In the genomic region with DNA sequence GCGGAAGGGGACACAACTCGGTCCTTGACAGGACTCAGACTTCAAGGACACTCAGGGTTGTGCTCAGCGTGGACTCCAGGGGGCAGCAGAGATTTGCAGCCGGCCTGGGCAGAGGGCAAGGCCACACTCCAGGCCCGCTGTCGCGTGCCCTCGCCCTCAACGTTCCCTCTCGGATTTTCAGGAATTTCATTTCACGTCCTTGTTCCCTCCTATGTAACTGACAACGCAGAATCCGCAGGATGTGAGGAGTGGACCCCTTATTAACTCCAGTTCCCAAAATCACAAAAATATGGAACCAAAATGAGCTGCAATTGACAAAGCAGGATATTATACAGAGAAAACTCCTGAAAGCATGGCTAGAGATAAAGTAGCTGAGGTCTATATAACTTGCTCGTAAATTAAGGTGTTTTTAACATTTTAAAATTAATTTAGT, we compare ENCODE assay signal across 1 cellular context.
TF ChIP-seq lines count a peak whose summit lies in the region.

No MANE protein-coding gene starts in this region.

TF ChIP-seq in HEK293, 187 proteins besides CTCF, POLR2A, EP300 and RAD21 (continued from another document):
- TF ChIP-seq SP7 (tag by site-specific recombination; IDR thresholded peaks at IDR 0.05) = no peak
- peak; percentile 21; the same call in 1 of the 2 replicates for TF ChIP-seq ZNF335 (tag by site-specific recombination; conservative IDR thresholded peaks at IDR 0.05)
- TF ChIP-seq, protein P1, sequence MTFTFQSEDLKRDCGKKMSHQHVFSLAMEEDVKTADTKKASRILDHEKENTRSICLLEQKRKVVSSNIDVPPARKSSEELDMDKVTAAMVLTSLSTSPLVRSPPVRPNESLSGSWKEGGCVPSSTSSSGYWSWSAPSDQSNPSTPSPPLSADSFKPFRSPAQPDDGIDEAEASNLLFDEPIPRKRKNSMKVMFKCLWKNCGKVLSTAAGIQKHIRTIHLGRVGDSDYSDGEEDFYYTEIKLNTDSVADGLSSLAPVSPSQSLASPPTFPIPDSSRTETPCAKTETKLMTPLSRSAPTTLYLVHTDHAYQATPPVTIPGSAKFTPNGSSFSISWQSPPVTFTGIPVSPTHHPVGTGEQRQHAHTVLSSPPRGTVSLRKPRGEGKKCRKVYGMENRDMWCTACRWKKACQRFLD (tag by site-specific recombination; IDR thresholded peaks at IDR 0.05) = no peak
- peak; percentile 62 for TF ChIP-seq ZNF654 (tag by site-specific recombination; IDR thresholded peaks at IDR 0.05; ENCODE audit: low read depth)
- no peak for TF ChIP-seq ZNF366 (tag by site-specific recombination; conservative IDR thresholded peaks at IDR 0.05)
- 0 out of 2 replicates have a peak, but pooled peaks have one; percentile 21 for TF ChIP-seq ZNF501 (tag by site-specific recombination; IDR thresholded peaks at IDR 0.05)
- TF ChIP-seq ZNF324 (tag by site-specific recombination; IDR thresholded peaks at IDR 0.05) = no peak
- TF ChIP-seq, protein P2, sequence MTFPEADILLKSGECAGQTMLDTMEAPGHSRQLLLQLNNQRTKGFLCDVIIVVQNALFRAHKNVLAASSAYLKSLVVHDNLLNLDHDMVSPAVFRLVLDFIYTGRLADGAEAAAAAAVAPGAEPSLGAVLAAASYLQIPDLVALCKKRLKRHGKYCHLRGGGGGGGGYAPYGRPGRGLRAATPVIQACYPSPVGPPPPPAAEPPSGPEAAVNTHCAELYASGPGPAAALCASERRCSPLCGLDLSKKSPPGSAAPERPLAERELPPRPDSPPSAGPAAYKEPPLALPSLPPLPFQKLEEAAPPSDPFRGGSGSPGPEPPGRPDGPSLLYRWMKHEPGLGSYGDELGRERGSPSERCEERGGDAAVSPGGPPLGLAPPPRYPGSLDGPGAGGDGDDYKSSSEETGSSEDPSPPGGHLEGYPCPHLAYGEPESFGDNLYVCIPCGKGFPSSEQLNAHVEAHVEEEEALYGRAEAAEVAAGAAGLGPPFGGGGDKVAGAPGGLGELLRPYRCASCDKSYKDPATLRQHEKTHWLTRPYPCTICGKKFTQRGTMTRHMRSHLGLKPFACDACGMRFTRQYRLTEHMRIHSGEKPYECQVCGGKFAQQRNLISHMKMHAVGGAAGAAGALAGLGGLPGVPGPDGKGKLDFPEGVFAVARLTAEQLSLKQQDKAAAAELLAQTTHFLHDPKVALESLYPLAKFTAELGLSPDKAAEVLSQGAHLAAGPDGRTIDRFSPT (tag by site-specific recombination; IDR thresholded peaks at IDR 0.05) = peak; percentile 61; the same call in 1 of the 2 replicates
- no peak for TF ChIP-seq ZNF175 (tag by site-specific recombination; IDR thresholded peaks at IDR 0.05)
- TF ChIP-seq, protein P3, sequence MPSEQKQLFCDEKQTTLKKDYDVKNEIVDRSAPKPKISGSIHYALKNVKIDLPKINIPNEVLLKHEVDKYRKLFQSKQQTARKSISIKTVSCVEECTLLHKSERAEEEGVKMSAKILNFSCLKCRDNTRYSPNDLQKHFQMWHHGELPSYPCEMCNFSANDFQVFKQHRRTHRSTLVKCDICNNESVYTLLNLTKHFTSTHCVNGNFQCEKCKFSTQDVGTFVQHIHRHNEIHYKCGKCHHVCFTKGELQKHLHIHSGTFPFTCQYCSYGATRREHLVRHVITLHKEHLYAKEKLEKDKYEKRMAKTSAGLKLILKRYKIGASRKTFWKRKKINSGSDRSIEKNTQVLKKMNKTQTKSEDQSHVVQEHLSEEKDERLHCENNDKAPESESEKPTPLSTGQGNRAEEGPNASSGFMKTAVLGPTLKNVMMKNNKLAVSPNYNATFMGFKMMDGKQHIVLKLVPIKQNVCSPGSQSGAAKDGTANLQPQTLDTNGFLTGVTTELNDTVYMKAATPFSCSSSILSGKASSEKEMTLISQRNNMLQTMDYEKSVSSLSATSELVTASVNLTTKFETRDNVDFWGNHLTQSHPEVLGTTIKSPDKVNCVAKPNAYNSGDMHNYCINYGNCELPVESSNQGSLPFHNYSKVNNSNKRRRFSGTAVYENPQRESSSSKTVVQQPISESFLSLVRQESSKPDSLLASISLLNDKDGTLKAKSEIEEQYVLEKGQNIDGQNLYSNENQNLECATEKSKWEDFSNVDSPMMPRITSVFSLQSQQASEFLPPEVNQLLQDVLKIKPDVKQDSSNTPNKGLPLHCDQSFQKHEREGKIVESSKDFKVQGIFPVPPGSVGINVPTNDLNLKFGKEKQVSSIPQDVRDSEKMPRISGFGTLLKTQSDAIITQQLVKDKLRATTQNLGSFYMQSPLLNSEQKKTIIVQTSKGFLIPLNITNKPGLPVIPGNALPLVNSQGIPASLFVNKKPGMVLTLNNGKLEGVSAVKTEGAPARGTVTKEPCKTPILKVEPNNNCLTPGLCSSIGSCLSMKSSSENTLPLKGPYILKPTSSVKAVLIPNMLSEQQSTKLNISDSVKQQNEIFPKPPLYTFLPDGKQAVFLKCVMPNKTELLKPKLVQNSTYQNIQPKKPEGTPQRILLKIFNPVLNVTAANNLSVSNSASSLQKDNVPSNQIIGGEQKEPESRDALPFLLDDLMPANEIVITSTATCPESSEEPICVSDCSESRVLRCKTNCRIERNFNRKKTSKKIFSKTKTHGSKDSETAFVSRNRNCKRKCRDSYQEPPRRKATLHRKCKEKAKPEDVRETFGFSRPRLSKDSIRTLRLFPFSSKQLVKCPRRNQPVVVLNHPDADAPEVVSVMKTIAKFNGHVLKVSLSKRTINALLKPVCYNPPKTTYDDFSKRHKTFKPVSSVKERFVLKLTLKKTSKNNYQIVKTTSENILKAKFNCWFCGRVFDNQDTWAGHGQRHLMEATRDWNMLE (tag by site-specific recombination; conservative IDR thresholded peaks at IDR 0.05; ENCODE audit: low read depth) = no peak
- TF ChIP-seq ZNF16 (tag by site-specific recombination; IDR thresholded peaks at IDR 0.05; ENCODE audit: low read depth) = no peak
- no peak for TF ChIP-seq ZNF24 (tag by site-specific recombination; IDR thresholded peaks at IDR 0.05)
- TF ChIP-seq ZNF223 (tag by site-specific recombination; IDR thresholded peaks at IDR 0.05) = no peak
